28 cellular contexts compared by ENCODE assay signal in genomic region chr10:116692225-116692624, GRCh38.
"Had no signal": no experiment of that assay in that cellular context is flagged by ENCODE, and none has a peak within 500 bp of the region (broad histone marks: within the 10 kb centered on the region; RNA-seq: fewer than 3 reads in every experiment).

No MANE protein-coding gene starts in this region.

- H3K9me3 Mint-ChIP-seq: activated T-cell treated with anti-CD3 and anti-CD28 coated beads, Interleukin-2, amount 50 U/mL, for 4 hours; activated T-helper 2 cell treated with anti-CD3 and anti-CD28 coated beads, Interferon-gamma antibody, Interleukin-2, Interleukin-4, amounts not matched to agents 10 μg/mL and 5 μg/mL and 100 μg/mL, durations not matched to agents 14 hours and 24 hours and 36 hours; natural killer cell had no signal

- H3K36me3 Mint-ChIP-seq: activated naive CD8-positive, alpha-beta T cell; immature natural killer cell; natural killer cell had no signal

- H3K27me3 ChIP-seq: adrenal gland, hepatocyte, pancreas, right lobe of liver, vagina had no signal

- H3K4me3 ChIP-seq: adrenal gland, hepatocyte, left lung, pancreas, right lobe of liver, vagina had no signal

- H3K27ac ChIP-seq: hepatocyte, neutrophil, pancreas, right lobe of liver, vagina had no signal

- H3K27me3 Mint-ChIP-seq: activated B cell treated with CpG ODN at 0.5 μM for 24 hours had no signal

- H3K36me3 ChIP-seq: left lung, neutrophil, pancreas, right lobe of liver, vagina had no signal

- H3K4me3 Mint-ChIP-seq: activated B cell treated with CpG ODN at 0.5 μM for 24 hours; activated CD4-positive, alpha-beta T cell treated with anti-CD3 and anti-CD28 coated beads for 36 hours; activated naive CD8-positive, alpha-beta T cell; activated T-cell treated with anti-CD3 and anti-CD28 coated beads, Interleukin-2, amount 50 U/mL, for 4 hours; immature natural killer cell; natural killer cell; T-helper 17 cell had no signal

- H3K9me3 ChIP-seq: adrenal gland, left lung, neutrophil, pancreas, right lobe of liver, vagina had no signal

- H3K4me2 ChIP-seq: hepatocyte had no signal

- H3K79me2 ChIP-seq: hepatocyte had no signal

- DNase-seq: activated B cell treated with CpG ODN at 0.5 μM for 24 hours; activated CD4-positive, alpha-beta T cell treated with anti-CD3 and anti-CD28 coated beads for 36 hours; activated CD4-positive, alpha-beta T cell treated with anti-CD3 and anti-CD28 coated beads, Interleukin-2, amount 50 U/mL, for 4 hours; activated CD8-positive, alpha-beta memory T cell treated with anti-CD3 and anti-CD28 coated beads for 24 hours; activated CD8-positive, alpha-beta memory T cell treated with anti-CD3 and anti-CD28 coated beads, Interleukin-2, amount 50 U/mL, for 4 hours; activated naive CD4-positive, alpha-beta T cell; activated T-cell treated with anti-CD3 and anti-CD28 coated beads, Interleukin-2, amount 50 U/mL, for 4 hours; adrenal gland; cortex of kidney; foreskin fibroblast; immature natural killer cell; left lung; mammary epithelial cell; midbrain; natural killer cell; pancreas; right lobe of liver; small intestine; stimulated activated CD4-positive, alpha-beta T cell treated with anti-CD3 and anti-CD28 coated beads, Interleukin-2, amount 100 ng/mL, for 48 hours; stimulated activated naive CD4-positive, alpha-beta T cell treated with Interleukin-2 at 50 U/mL for 16 hours; SW 1271; T-helper 17 cell; trophoblast cell had no signal

- H3K27ac Mint-ChIP-seq: activated B cell treated with CpG ODN at 0.5 μM for 24 hours; activated CD4-positive, alpha-beta T cell treated with anti-CD3 and anti-CD28 coated beads for 36 hours; activated naive CD8-positive, alpha-beta T cell; activated T-helper 2 cell treated with anti-CD3 and anti-CD28 coated beads, Interferon-gamma antibody, Interleukin-2, Interleukin-4, amounts not matched to agents 10 μg/mL and 5 μg/mL and 100 μg/mL, durations not matched to agents 14 hours and 24 hours and 36 hours; immature natural killer cell; natural killer cell; T-helper 17 cell had no signal

- H3K4me1 ChIP-seq: right lobe of liver had no signal

- H2AFZ ChIP-seq: hepatocyte had no signal

- H3K4me1 Mint-ChIP-seq: activated B cell treated with CpG ODN at 0.5 μM for 24 hours; activated CD4-positive, alpha-beta T cell treated with anti-CD3 and anti-CD28 coated beads for 36 hours; natural killer cell had no signal
